2 cellular contexts compared by ENCODE assay signal in the genomic region with DNA sequence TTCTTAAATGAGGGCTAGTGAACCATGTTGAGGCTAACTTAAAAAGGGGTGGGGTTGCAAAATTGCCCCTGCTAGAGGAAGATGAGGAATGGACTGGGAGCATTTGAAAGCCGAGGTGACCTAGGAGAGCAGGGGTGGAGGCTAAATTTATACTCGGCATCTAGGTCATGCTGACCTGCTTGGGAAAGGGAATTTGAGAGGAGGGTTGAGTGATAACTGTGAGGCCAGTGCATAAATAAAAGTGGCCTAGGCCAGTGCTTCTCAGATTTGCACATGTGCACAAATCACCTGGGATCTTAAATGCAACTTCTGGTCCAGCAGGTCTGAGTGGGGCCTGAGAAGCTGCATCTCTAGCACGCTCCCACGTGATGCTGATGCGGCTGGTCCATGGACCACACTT.
TF ChIP-seq lines count a peak whose summit lies in the region.

No MANE protein-coding gene starts in this region.

TF ChIP-seq in SK-N-SH, 30 proteins besides CTCF, POLR2A, EP300 and RAD21 (continued from another document):
- TF ChIP-seq, protein P1, sequence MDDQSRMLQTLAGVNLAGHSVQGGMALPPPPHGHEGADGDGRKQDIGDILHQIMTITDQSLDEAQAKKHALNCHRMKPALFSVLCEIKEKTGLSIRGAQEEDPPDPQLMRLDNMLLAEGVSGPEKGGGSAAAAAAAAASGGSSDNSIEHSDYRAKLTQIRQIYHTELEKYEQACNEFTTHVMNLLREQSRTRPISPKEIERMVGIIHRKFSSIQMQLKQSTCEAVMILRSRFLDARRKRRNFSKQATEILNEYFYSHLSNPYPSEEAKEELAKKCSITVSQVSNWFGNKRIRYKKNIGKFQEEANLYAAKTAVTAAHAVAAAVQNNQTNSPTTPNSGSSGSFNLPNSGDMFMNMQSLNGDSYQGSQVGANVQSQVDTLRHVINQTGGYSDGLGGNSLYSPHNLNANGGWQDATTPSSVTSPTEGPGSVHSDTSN (IDR thresholded peaks at IDR 0.05): no peak
- TF ChIP-seq FOXM1 (IDR thresholded peaks at IDR 0.05; ENCODE audit: low read depth) (no peak), REST (IDR thresholded peaks at IDR 0.05; ENCODE audit: low read depth, low read length) (no peak), USF1 (IDR thresholded peaks at IDR 0.05; ENCODE audit: borderline replicate concordance, low read depth) (no peak), JUND (IDR thresholded peaks at IDR 0.05) (no peak), MXI1 (IDR thresholded peaks at IDR 0.05; ENCODE audit: low read depth, low read length) (no peak), ELF1 (IDR thresholded peaks at IDR 0.05) (no peak), GATA2 (CRISPR knock-in tag; IDR thresholded peaks at IDR 0.05) (no peak), NRF1 (IDR thresholded peaks at IDR 0.05; ENCODE audit: low read depth, low read length) (no peak)
- TF ChIP-seq, protein P2, sequence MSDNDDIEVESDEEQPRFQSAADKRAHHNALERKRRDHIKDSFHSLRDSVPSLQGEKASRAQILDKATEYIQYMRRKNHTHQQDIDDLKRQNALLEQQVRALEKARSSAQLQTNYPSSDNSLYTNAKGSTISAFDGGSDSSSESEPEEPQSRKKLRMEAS (IDR thresholded peaks at IDR 0.05; ENCODE audit: low read depth): no peak

TF ChIP-seq in SK-N-SH treated with all-trans-retinoic acid at 6 μM for 48 hours, 23 proteins besides CTCF, POLR2A, EP300 and RAD21 (continued from another document):
- TF ChIP-seq POU6F1 (CRISPR knock-in tag; IDR thresholded peaks at IDR 0.05; ENCODE audit: borderline replicate concordance, low read depth) (no peak), ESRRG (CRISPR knock-in tag; IDR thresholded peaks at IDR 0.05) (no peak), ZC3H10 (CRISPR knock-in tag; IDR thresholded peaks at IDR 0.05) (no peak), RARB (CRISPR knock-in tag; IDR thresholded peaks at IDR 0.05) (no peak), ZFP3 (CRISPR knock-in tag; IDR thresholded peaks at IDR 0.05) (no peak), PPARA (CRISPR knock-in tag; IDR thresholded peaks at IDR 0.05; ENCODE audit: borderline replicate concordance) (no peak), CSRNP3 (CRISPR knock-in tag; IDR thresholded peaks at IDR 0.05) (no peak)
